ENCODE assay signal across 22 cellular contexts in the genomic region with DNA sequence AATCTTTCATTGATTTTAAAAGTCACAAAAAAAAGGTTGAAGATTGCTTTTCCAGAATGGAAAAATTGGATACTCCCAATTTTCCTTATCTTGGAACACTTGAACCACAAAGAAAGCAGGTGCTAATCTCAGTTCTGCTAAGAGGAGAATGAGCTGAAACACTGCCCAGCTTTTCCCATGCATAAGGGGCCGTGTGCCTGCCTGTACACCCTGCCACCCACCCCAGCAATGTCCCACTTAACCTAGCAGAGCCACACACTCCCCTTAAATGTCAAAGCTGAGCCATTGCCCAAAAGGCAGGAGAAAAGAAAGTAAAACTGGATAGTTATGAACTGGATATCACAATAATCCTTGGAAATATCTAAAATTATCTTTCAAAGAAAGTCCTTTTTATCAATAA. TPM values are rescaled to one million over a fixed set of nuclear protein-coding genes. Genes with fewer than 3 reads are reported as not detected.
"Had no signal": no experiment of that assay in that cellular context is flagged by ENCODE, and none has a peak within 500 bp of the region (broad histone marks: within the 10 kb centered on the region; RNA-seq: fewer than 3 reads in every experiment).

No MANE protein-coding gene starts in this region.

- H3K9me3 ChIP-seq: esophagus squamous epithelium, left lung, lower lobe of right lung, ovary, psoas muscle, right lobe of liver, testis, tibial artery, upper lobe of left lung had no signal

- DNase-seq: dermis blood vessel endothelial cell; effector memory CD8-positive, alpha-beta T cell; erythroblast; esophagus squamous epithelium; kidney; left lung; lower lobe of right lung; naive thymus-derived CD8-positive, alpha-beta T cell; nephron progenitor cell; ovary; posterior cingulate gyrus; psoas muscle; right lobe of liver; small intestine; stimulated activated CD4-positive, alpha-beta T cell treated with anti-CD3 and anti-CD28 coated beads, Interleukin-15, amount 100 ng/mL, for 24 hours; stimulated activated CD4-positive, alpha-beta T cell treated with anti-CD3 and anti-CD28 coated beads, Interleukin-2, amount 100 ng/mL, for 48 hours; stimulated activated naive B cell treated with anti-CD40 and anti-IgM and Interleukin-4, amounts not matched to agents 10 μg/mL and 1 μg/mL and 100 μg/mL, for 72 hours; testis; tibial artery; upper lobe of left lung had no signal

- H3K4me3 ChIP-seq: coronary artery, esophagus squamous epithelium, hepatocyte, left lung, lower lobe of right lung, ovary, psoas muscle, right lobe of liver, testis, tibial artery, upper lobe of left lung had no signal

- H3K4me1 ChIP-seq: left lung, lower lobe of right lung, psoas muscle, right lobe of liver, testis had no signal

- ATAC-seq: effector memory CD8-positive, alpha-beta T cell; left lung; lower lobe of right lung; naive thymus-derived CD8-positive, alpha-beta T cell; psoas muscle; right lobe of liver; stimulated activated naive B cell treated with anti-CD40 and anti-IgM and Interleukin-4, amounts not matched to agents 10 μg/mL and 1 μg/mL and 100 μg/mL, for 72 hours had no signal

- H3K27ac ChIP-seq: coronary artery, hepatocyte, left lung, lower lobe of right lung, ovary, psoas muscle, right lobe of liver, testis, upper lobe of left lung had no signal

- H3K27me3 ChIP-seq: esophagus squamous epithelium, hepatocyte, left lung, ovary, right lobe of liver, testis, tibial artery, upper lobe of left lung had no signal

- H3K36me3 ChIP-seq: esophagus squamous epithelium, left lung, lower lobe of right lung, ovary, right lobe of liver, tibial artery, upper lobe of left lung had no signal

RNA-seq across cellular contexts. Expression of a gene that starts 13.4 kb away (rescaled TPM):
- total RNA-seq: naive thymus-derived CD8-positive, alpha-beta T cell had no signal
- polyA plus RNA-seq: naive thymus-derived CD8-positive, alpha-beta T cell had no signal
